ENCODE assay signal across 2 cellular contexts in genomic region chr1:10471411-10472219, GRCh38.
TF ChIP-seq lines count a peak whose summit lies in the region.

No MANE protein-coding gene starts in this region.

TF ChIP-seq in IMR-90, 13 proteins besides CTCF, POLR2A, EP300 and RAD21:
- TF ChIP-seq FOS (IDR thresholded peaks at IDR 0.05; ENCODE audit: low read depth, low read length) (no peak), RCOR1 (IDR thresholded peaks at IDR 0.05; ENCODE audit: insufficient replicate concordance, low read length) (no peak), CEBPB (IDR thresholded peaks at IDR 0.05; ENCODE audit: low read depth, low read length) (no peak), BHLHE40 (IDR thresholded peaks at IDR 0.05; ENCODE audit: low read depth, low read length) (no peak), CHD1 (IDR thresholded peaks at IDR 0.05; ENCODE audit: low read depth, low read length) (no peak), MAZ (IDR thresholded peaks at IDR 0.05; ENCODE audit: borderline replicate concordance, low read depth, low read length) (no peak), NFE2L2 (IDR thresholded peaks at IDR 0.05; ENCODE audit: low read depth, low read length) (no peak), SMC3 (IDR thresholded peaks at IDR 0.05; ENCODE audit: low read depth, low read length) (no peak), MXI1 (IDR thresholded peaks at IDR 0.05; ENCODE audit: borderline replicate concordance, low read depth, low read length) (no peak), ELK1 (IDR thresholded peaks at IDR 0.05; ENCODE audit: borderline replicate concordance, low read depth, low read length) (no peak), RFX5 (IDR thresholded peaks at IDR 0.05; ENCODE audit: low read depth, low read length) (no peak), MAFK (IDR thresholded peaks at IDR 0.05; ENCODE audit: low read depth, low read length) (no peak)
- TF ChIP-seq, protein P1, sequence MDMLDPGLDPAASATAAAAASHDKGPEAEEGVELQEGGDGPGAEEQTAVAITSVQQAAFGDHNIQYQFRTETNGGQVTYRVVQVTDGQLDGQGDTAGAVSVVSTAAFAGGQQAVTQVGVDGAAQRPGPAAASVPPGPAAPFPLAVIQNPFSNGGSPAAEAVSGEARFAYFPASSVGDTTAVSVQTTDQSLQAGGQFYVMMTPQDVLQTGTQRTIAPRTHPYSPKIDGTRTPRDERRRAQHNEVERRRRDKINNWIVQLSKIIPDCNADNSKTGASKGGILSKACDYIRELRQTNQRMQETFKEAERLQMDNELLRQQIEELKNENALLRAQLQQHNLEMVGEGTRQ (IDR thresholded peaks at IDR 0.05; ENCODE audit: low read depth, low read length): no peak

TF ChIP-seq in HepG2, 621 proteins besides CTCF, POLR2A, EP300 and RAD21:
- TF ChIP-seq ZMYM3 (CRISPR knock-in tag; IDR thresholded peaks at IDR 0.05) (peak; percentile 77; the same call in 1 of the 2 replicates), CAMTA2 (CRISPR knock-in tag; IDR thresholded peaks at IDR 0.05; ENCODE audit: borderline replicate concordance) (0 out of 2 replicates have a peak, but pooled peaks have one; percentile 57), KDM1A (CRISPR knock-in tag; IDR thresholded peaks at IDR 0.05) (peak; percentile 75; the same call in 1 of the 2 replicates), RCOR2 (CRISPR knock-in tag; IDR thresholded peaks at IDR 0.05) (peak; percentile 63; the same call in 1 of the 2 replicates), KDM3A (CRISPR knock-in tag; IDR thresholded peaks at IDR 0.05; ENCODE audit: low read depth) (0 out of 2 replicates have a peak, but pooled peaks have one; percentile 6), ADNP (CRISPR knock-in tag; IDR thresholded peaks at IDR 0.05) (peak; percentile 82; the same call in 1 of the 2 replicates), CHD4 (IDR thresholded peaks at IDR 0.05; ENCODE audit: borderline replicate concordance, low read length) (peak; percentile 73; the same call in 1 of the 2 replicates), SOX6 (IDR thresholded peaks at IDR 0.05) (no peak), SOX6 (CRISPR knock-in tag; IDR thresholded peaks at IDR 0.05) (no peak), ZNF256 (CRISPR knock-in tag; conservative IDR thresholded peaks at IDR 0.05) (no peak), RBM22 (optimal IDR thresholded peaks at IDR 0.05; ENCODE audit: low read length) (no peak), ZNF251 (CRISPR knock-in tag; IDR thresholded peaks at IDR 0.05) (0 out of 2 replicates have a peak, but pooled peaks have one; percentile 38), ZNF629 (CRISPR knock-in tag; conservative IDR thresholded peaks at IDR 0.05) (peak; percentile 97), ZNF337 (CRISPR knock-in tag; IDR thresholded peaks at IDR 0.05; ENCODE audit: borderline replicate concordance, low read depth) (no peak), ZBTB37 (CRISPR knock-in tag; IDR thresholded peaks at IDR 0.05) (peak; percentile 15; the same call in 1 of the 2 replicates), ZNF260 (CRISPR knock-in tag; IDR thresholded peaks at IDR 0.05; ENCODE audit: borderline replicate concordance, low read depth) (no peak), ZNF672 (CRISPR knock-in tag; IDR thresholded peaks at IDR 0.05) (no peak), ZFP36 (IDR thresholded peaks at IDR 0.05; ENCODE audit: borderline replicate concordance, low read depth, low read length, partially characterized antibody) (no peak), ZKSCAN1 (IDR thresholded peaks at IDR 0.05; ENCODE audit: low read length) (peak; percentile 63; the same call in 1 of the 2 replicates), ATF1 (CRISPR knock-in tag; IDR thresholded peaks at IDR 0.05) (no peak), SRF (IDR thresholded peaks at IDR 0.05; ENCODE audit: low read depth, low read length) (no peak), ZBTB38 (CRISPR knock-in tag; IDR thresholded peaks at IDR 0.05) (no peak)
TF ChIP-seq in HepG2: peak in this region for 11.
